27 cellular contexts compared by ENCODE assay signal in the genomic region with DNA sequence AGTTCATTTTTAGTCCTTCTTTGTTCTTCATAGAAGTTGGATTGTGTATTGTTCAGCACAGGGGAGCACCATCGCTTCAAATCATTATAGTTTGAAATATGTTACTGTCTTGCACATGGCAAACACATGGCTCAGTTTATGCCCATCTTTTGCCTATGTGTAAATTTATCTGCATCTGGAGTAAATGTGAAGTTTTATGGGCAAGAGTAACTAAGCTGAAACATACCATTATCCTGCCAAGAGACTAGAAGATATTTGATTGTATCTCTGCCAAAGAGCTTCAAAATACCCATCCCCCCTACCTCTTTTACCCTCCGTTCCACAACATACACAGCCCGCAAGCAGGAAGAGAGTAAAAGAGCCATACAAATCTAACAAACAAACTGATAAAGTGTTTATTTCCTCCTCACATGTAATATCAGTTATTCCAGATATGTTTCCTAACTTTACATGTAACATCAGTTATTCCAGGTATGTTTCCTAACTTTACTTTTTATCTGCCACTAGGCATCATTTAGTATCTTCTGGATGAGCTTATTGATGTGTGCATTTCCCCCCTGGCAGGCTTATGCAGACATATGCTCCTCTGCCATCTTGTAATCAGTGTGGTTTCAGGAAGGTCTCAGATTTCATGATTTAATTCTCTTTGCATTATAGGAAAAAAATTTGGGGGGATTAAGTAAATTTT.
A peak's percentile ranks its signal among the peaks of the same experiment; 100 is the strongest.
DNase-seq lines count a peak whose midpoint lies in the region; ATAC-seq and TF ChIP-seq lines count a peak whose summit lies in the region.
"Had no signal": no experiment of that assay in that cellular context is flagged by ENCODE, and none has a peak within 500 bp of the region (broad histone marks: within the 10 kb centered on the region; RNA-seq: fewer than 3 reads in every experiment).

No MANE protein-coding gene starts in this region.

- H3K4me3 ChIP-seq in KMS-11 (IDR thresholded peaks at IDR 0.05; ENCODE audit: insufficient read depth, low read depth, low read length): no peak overlapping the region
- H3K4me3 ChIP-seq: breast epithelium, gastrocnemius medialis, GM12878, thoracic aorta had no signal

- no peaks in the 10 kb centered on the region for H3K79me2 ChIP-seq in KMS-11 (ENCODE audit: insufficient read depth, low read depth)

- no peak overlapping the region for H2AFZ ChIP-seq in KMS-11 (ENCODE audit: low read depth)

- no peaks in the 10 kb centered on the region for H4K20me1 ChIP-seq in KMS-11 (ENCODE audit: insufficient read depth)

- H3K4me3 Mint-ChIP-seq in glutamatergic neuron (ENCODE audit: unreplicated experiment): peak overlapping the region; percentile 63
- H3K4me3 Mint-ChIP-seq: activated CD4-positive, alpha-beta T cell treated with anti-CD3 and anti-CD28 coated beads, Interleukin-2, amount 10 ng/mL, durations not matched to agents 24 days and 14 days; activated naive CD8-positive, alpha-beta T cell; B cell; CD4-positive, alpha-beta memory T cell; mesothelial cell of epicardium; stimulated activated naive CD8-positive, alpha-beta T cell treated with anti-CD3 and anti-CD28 coated beads, Interleukin-15, amount 100 ng/mL, for 72 hours had no signal

- peaks cover 5% of the 10 kb centered on the region for H3K36me3 Mint-ChIP-seq in glutamatergic neuron (ENCODE audit: unreplicated experiment)
- no peaks in the 10 kb centered on the region for H3K36me3 Mint-ChIP-seq in activated naive CD4-positive, alpha-beta T cell treated with anti-CD3 and anti-CD28 coated beads, Interleukin-2, amount 50 U/mL, for 72 hours
- H3K36me3 Mint-ChIP-seq: activated naive CD8-positive, alpha-beta T cell; CD4-positive, alpha-beta memory T cell; mesothelial cell of epicardium had no signal

- no peaks in the 10 kb centered on the region for H3K27me3 ChIP-seq in KMS-11 (ENCODE audit: insufficient read depth, low read depth)
- H3K27me3 ChIP-seq: breast epithelium, gastrocnemius medialis had no signal

- no peaks in the 10 kb centered on the region for H3K36me3 ChIP-seq in KMS-11 (ENCODE audit: insufficient read depth)
- H3K36me3 ChIP-seq: breast epithelium, gastrocnemius medialis, thoracic aorta, WERI-Rb-1 had no signal

- peaks cover 10% of the 10 kb centered on the region for H3K9me3 Mint-ChIP-seq in glutamatergic neuron (ENCODE audit: unreplicated experiment)
- H3K9me3 Mint-ChIP-seq in activated naive CD4-positive, alpha-beta T cell treated with anti-CD3 and anti-CD28 coated beads, Interleukin-2, amount 50 U/mL, for 72 hours: no peaks in the 10 kb centered on the region
- H3K9me3 Mint-ChIP-seq: activated CD4-positive, alpha-beta T cell treated with anti-CD3 and anti-CD28 coated beads, Interleukin-2, amount 10 ng/mL, durations not matched to agents 24 days and 14 days; CD4-positive, alpha-beta memory T cell; stimulated activated naive CD8-positive, alpha-beta T cell treated with anti-CD3 and anti-CD28 coated beads, Interleukin-15, amount 100 ng/mL, for 72 hours had no signal

- H3K27ac Mint-ChIP-seq in glutamatergic neuron (ENCODE audit: unreplicated experiment): peak overlapping the region; percentile 91
- H3K27ac Mint-ChIP-seq in activated naive CD4-positive, alpha-beta T cell treated with anti-CD3 and anti-CD28 coated beads, Interleukin-2, amount 50 U/mL, for 72 hours: no peak overlapping the region
- H3K27ac Mint-ChIP-seq: activated CD4-positive, alpha-beta T cell treated with anti-CD3 and anti-CD28 coated beads, Interleukin-2, amount 10 ng/mL, durations not matched to agents 24 days and 14 days; activated naive CD8-positive, alpha-beta T cell; B cell; CD4-positive, alpha-beta memory T cell; mesothelial cell of epicardium; progenitor cell of endocrine pancreas had no signal

- H3K4me2 ChIP-seq in KMS-11: peak overlapping the region; percentile 2; the same call in 1 of the 2 replicates

- no peak overlapping the region for H3K9ac ChIP-seq in KMS-11

- peaks cover 6% of the 10 kb centered on the region for H3K27me3 Mint-ChIP-seq in glutamatergic neuron (ENCODE audit: unreplicated experiment)
- H3K27me3 Mint-ChIP-seq: activated naive CD8-positive, alpha-beta T cell; progenitor cell of endocrine pancreas; stimulated activated naive CD8-positive, alpha-beta T cell treated with anti-CD3 and anti-CD28 coated beads, Interleukin-15, amount 100 ng/mL, for 72 hours had no signal

- no peak for ATAC-seq in activated naive CD4-positive, alpha-beta T cell treated with anti-CD3 and anti-CD28 coated beads, Interleukin-2, amount 50 U/mL, for 72 hours
- no peak for ATAC-seq in HG03175 (IDR thresholded peaks at IDR 0.05; ENCODE audit: unreplicated experiment)
- ATAC-seq: gastrocnemius medialis; GM12878; sciatic nerve; stimulated activated naive CD8-positive, alpha-beta T cell treated with anti-CD3 and anti-CD28 coated beads, Interleukin-15, amount 100 ng/mL, for 72 hours had no signal

- H3K27ac ChIP-seq in KMS-11: no peak overlapping the region
- H3K27ac ChIP-seq: breast epithelium, gastrocnemius medialis, thoracic aorta, WERI-Rb-1 had no signal

- H3K4me1 ChIP-seq in KMS-11 (ENCODE audit: low read depth, poor library complexity, severe bottlenecking): peaks cover 43% of the 10 kb centered on the region
- H3K4me1 ChIP-seq: breast epithelium had no signal

- DNase-seq in NCI-H524 (lab: John Stamatoyannopoulos, UW): peak; percentile 3 to 71
- no peak for DNase-seq in NCI-H524 treated with DMSO at 0.1 percent for 48 hours (lab: John Stamatoyannopoulos, UW)
- peak; percentile 91 for DNase-seq in NCI-H446 treated with DMSO at 0.1 percent for 48 hours (lab: John Stamatoyannopoulos, UW)
- no peak for DNase-seq in glutamatergic neuron
- no peak for DNase-seq in activated naive CD4-positive, alpha-beta T cell treated with anti-CD3 and anti-CD28 coated beads, Interleukin-2, amount 50 U/mL, for 72 hours (ENCODE audit: low spot score in 2 of 2)
- DNase-seq: ACHN; activated CD4-positive, alpha-beta T cell treated with anti-CD3 and anti-CD28 coated beads, Interleukin-2, amount 10 ng/mL, durations not matched to agents 24 days and 14 days; activated effector memory CD4-positive, alpha-beta T cell treated with Interleukin-2 at 50 U/mL for 16 hours; CD4-positive, alpha-beta memory T cell; DMS153; gastrocnemius medialis; NCI-H226; SHP77 treated with DMSO at 0.1 percent for 48 hours; stimulated activated CD8-positive, alpha-beta memory T cell treated with anti-CD3 and anti-CD28 coated beads, Interleukin-4, amount 100 ng/mL, for 48 hours; stimulated activated naive CD8-positive, alpha-beta T cell treated with anti-CD3 and anti-CD28 coated beads, Interleukin-15, amount 100 ng/mL, for 72 hours; T1000; WERI-Rb-1 had no signal

- no peak for TF ChIP-seq CTCF in KMS-11 (conservative IDR thresholded peaks at IDR 0.05; ENCODE audit: low read depth, low read length)
- TF ChIP-seq CTCF in glutamatergic neuron (IDR thresholded peaks at IDR 0.05; ENCODE audit: partially characterized antibody, unreplicated experiment): no peak

- H3K4me1 Mint-ChIP-seq in glutamatergic neuron (ENCODE audit: low read depth, unreplicated experiment): peaks cover 59% of the 10 kb centered on the region
- H3K4me1 Mint-ChIP-seq: activated CD4-positive, alpha-beta T cell treated with anti-CD3 and anti-CD28 coated beads, Interleukin-2, amount 10 ng/mL, durations not matched to agents 24 days and 14 days; B cell had no signal

Comparison
In these comparisons a context has a peak if more than half of its experiments do, and no peak if none do; other contexts are left out.
1. DNase-seq: peak in NCI-H524 (2 of 2) and NCI-H446 treated with DMSO at 0.1 percent for 48 hours (single experiment); none in NCI-H524 treated with DMSO at 0.1 percent for 48 hours (single experiment), glutamatergic neuron (single experiment) and activated naive CD4-positive, alpha-beta T cell treated with anti-CD3 and anti-CD28 coated beads, Interleukin-2, amount 50 U/mL, for 72 hours (0 of 2).